In genomic region chr6:127900935-127901334, GRCh38 we compare ENCODE assay signal across 12 cellular contexts. TPM values are rescaled to one million over a fixed set of nuclear protein-coding genes. Genes with fewer than 3 reads are reported as not detected.
A peak's percentile ranks its signal among the peaks of the same experiment; 100 is the strongest.
DNase-seq lines count a peak whose midpoint lies in the region; ATAC-seq and FAIRE-seq lines count a peak whose summit lies in the region.
"Had no signal": no experiment of that assay in that cellular context is flagged by ENCODE, and none has a peak within 500 bp of the region (broad histone marks: within the 10 kb centered on the region; RNA-seq: fewer than 3 reads in every experiment).

Gene THEMIS (minus strand): TSS chr6:127901058. CDS start chr6:127900932, 126 bp downstream.

- FAIRE-seq in small intestine (lab: Jason Lieb, UNC) (no peak), urothelium cell line (lab: Jason Lieb, UNC) (no peak)
- FAIRE-seq: colon had no signal

- no peaks in the 10 kb centered on the region for H3K4me1 ChIP-seq in small intestine (ENCODE audit: control insufficient read depth in 2 of 2, insufficient read depth in 1 of 2, low read depth in 1 of 2, low read length in 1 of 2)

- H3K27ac ChIP-seq in KOPT-K1 (ENCODE audit: low read depth, low read length, poor library complexity, severe bottlenecking) (peak within 1 kb of the TSS; percentile 97), small intestine (ENCODE audit: low read depth in 1 of 2, low read length in 1 of 2) (peak within 1 kb of the TSS; percentile 18 to 57)
- H3K27ac ChIP-seq: GM23248 had no signal

- H3K4me3 Mint-ChIP-seq in activated naive CD8-positive, alpha-beta T cell: peak within 1 kb of the TSS; percentile 93

- H3K9me3 Mint-ChIP-seq in activated naive CD8-positive, alpha-beta T cell (ENCODE audit: low read depth): peaks cover 5% of the 10 kb centered on the region

- no peaks in the 10 kb centered on the region for H3K27me3 ChIP-seq in small intestine (ENCODE audit: control insufficient read depth in 2 of 2, insufficient read depth in 2 of 2, low read length in 2 of 2)

- DNase-seq in activated CD4-positive, alpha-beta T cell treated with anti-CD3 and anti-CD28 coated beads, Interleukin-2, amount 50 U/mL, for 1 hour: peak; percentile 25
- DNase-seq in small intestine (peak; percentile 61), urothelium cell line (ENCODE audit: low spot score) (no peak)
- DNase-seq in activated CD4-positive, CD25-positive, alpha-beta regulatory T cell (lab: John Stamatoyannopoulos, UW): no peak
- DNase-seq: C1 segment of cervical spinal cord, GM23248, NCI-H1930 had no signal

- peak within 1 kb of the TSS in 1 of 2 donors; percentile 31 for H3K4me3 ChIP-seq in small intestine (ENCODE audit: low read depth in 1 of 2, low read length in 2 of 2)
- H3K4me3 ChIP-seq: GM23248 had no signal

- peaks cover 7% of the 10 kb centered on the region for H3K36me3 Mint-ChIP-seq in activated naive CD8-positive, alpha-beta T cell

- 61 to 74% (median 72%) methylated on average over 2 of the region's 2 CpGs for WGBS in small intestine, 3 donors

- H3K27me3 Mint-ChIP-seq in activated naive CD8-positive, alpha-beta T cell: no peaks in the 10 kb centered on the region

- peaks cover 67% of the 10 kb centered on the region for H3K4me1 Mint-ChIP-seq in activated naive CD8-positive, alpha-beta T cell (ENCODE audit: low read depth)

- no peak for ATAC-seq in GM21825 (IDR thresholded peaks at IDR 0.05; ENCODE audit: unreplicated experiment)
- no peak for ATAC-seq in GM21529 (IDR thresholded peaks at IDR 0.05; ENCODE audit: unreplicated experiment)

- peak within 1 kb of the TSS; percentile 99 for H3K27ac Mint-ChIP-seq in activated naive CD8-positive, alpha-beta T cell

- H3K36me3 ChIP-seq in KOPT-K1 (ENCODE audit: insufficient read depth, low read length) (no peaks in the 10 kb centered on the region), small intestine (ENCODE audit: control insufficient read depth in 2 of 2, insufficient read depth in 2 of 2, low read length in 2 of 2) (no peaks in the 10 kb centered on the region)

- peaks cover 13% of the 10 kb centered on the region for H3K9me3 ChIP-seq in KOPT-K1 (ENCODE audit: insufficient read depth, low read length, poor library complexity, severe bottlenecking)
- H3K9me3 ChIP-seq in small intestine (ENCODE audit: control insufficient read depth, low read depth): no peaks in the 10 kb centered on the region

RNA-seq across cellular contexts. Expression of gene THEMIS, which starts in this region (rescaled TPM):
- 1 to 10 TPM in 1 of 3 donors, under 1 TPM in 2; 0.25 to 1.4 (median 0.45) TPM for polyA plus RNA-seq in small intestine

Comparison
In these comparisons a context has a peak if more than half of its experiments do, and no peak if none do; other contexts are left out.
1. DNase-seq: peak in activated CD4-positive, alpha-beta T cell treated with anti-CD3 and anti-CD28 coated beads, Interleukin-2, amount 50 U/mL, for 1 hour (single experiment) and small intestine (single experiment); none in urothelium cell line (single experiment) and activated CD4-positive, CD25-positive, alpha-beta regulatory T cell (0 of 4).